Comparison of ENCODE assay signal across 8 cellular contexts in the genomic region with DNA sequence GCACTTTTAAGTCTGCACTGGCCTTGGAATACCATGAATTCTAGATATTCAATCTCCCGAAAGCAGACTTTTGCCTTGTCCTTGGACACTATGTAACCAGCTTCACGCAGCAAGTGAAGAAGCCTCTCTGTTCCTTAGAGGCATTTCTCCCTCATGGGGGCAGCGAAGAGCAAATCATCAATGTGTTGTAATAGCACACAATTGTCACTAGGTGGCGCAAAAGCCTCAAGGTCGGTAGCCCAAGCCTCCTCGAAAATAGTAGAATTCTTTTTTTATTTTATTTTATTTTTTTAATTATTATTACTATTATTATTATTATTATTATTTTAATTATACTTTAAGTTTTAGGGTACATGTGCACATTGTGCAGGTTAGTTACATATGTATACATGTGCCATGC.
DNase-seq lines count a peak whose midpoint lies in the region; ATAC-seq and TF ChIP-seq lines count a peak whose summit lies in the region.
"Not testable (repeated sequence)": the region's sequence is repeated elsewhere in the genome, so short reads cannot be mapped to it uniquely, and the experiment has no call there.

No MANE protein-coding gene starts in this region.

- H2BK120ac ChIP-seq in mesendoderm (ENCODE audit: low read depth, low read length): not testable (repeated sequence)

- H3K23ac ChIP-seq in mesendoderm (ENCODE audit: low read length): not testable (repeated sequence)

- not testable (repeated sequence) for H3K27me3 ChIP-seq in PC-9 (ENCODE audit: insufficient read depth, low read depth); mesendoderm (ENCODE audit: insufficient read depth, low read length, poor library complexity)

- not testable (repeated sequence) for H4K8ac ChIP-seq in mesendoderm (ENCODE audit: low read depth, low read length)

- peak; percentile 94 for TF ChIP-seq CTCF in PC-9 (conservative IDR thresholded peaks at IDR 0.05)
- TF ChIP-seq CTCF in epithelial cell of esophagus (IDR thresholded peaks at IDR 0.05; ENCODE audit: insufficient read depth, low read depth, low read length, missing control alignments): peak; percentile 70

- not testable (repeated sequence) for H3K9me3 Mint-ChIP-seq in activated T-cell treated with anti-CD3 and anti-CD28 coated beads, Interleukin-2, amount 50 U/mL, for 24 hours

- not testable (repeated sequence) for H3K27me3 Mint-ChIP-seq in activated T-cell treated with anti-CD3 and anti-CD28 coated beads, Interleukin-2, amount 50 U/mL, for 24 hours

- H3K79me2 ChIP-seq in PC-9 (ENCODE audit: low read depth); mesendoderm (ENCODE audit: control insufficient read depth, insufficient read depth, low read length): not testable (repeated sequence)

- not testable (repeated sequence) for H3K4me1 ChIP-seq in PC-9 (replicated peaks; ENCODE audit: insufficient read depth); mesendoderm (ENCODE audit: control insufficient read depth, low read depth, low read length)

- not testable (repeated sequence) for H3K56ac ChIP-seq in mesendoderm (ENCODE audit: low read length)

- not testable (repeated sequence) for H3K4me3 ChIP-seq in PC-9; epithelial cell of esophagus (ENCODE audit: low read length); mesendoderm (ENCODE audit: low read length)

- not testable (repeated sequence) for H4K20me1 ChIP-seq in PC-9 (ENCODE audit: insufficient read depth)

- not testable (repeated sequence) for H3K9me3 ChIP-seq in PC-9 (ENCODE audit: insufficient read depth, low read depth)

- not testable (repeated sequence) for H2BK5ac ChIP-seq in mesendoderm (ENCODE audit: low read length)

- H3K4me2 ChIP-seq in PC-9; mesendoderm (ENCODE audit: low read length): not testable (repeated sequence)

- H3K18ac ChIP-seq in mesendoderm (ENCODE audit: low read length): not testable (repeated sequence)

- not testable (repeated sequence) for H3K27ac ChIP-seq in PC-9; mesendoderm (ENCODE audit: low read depth, low read length)

- CTCF ChIA-PET in PC-9 (lab: Charles Lee): not testable (repeated sequence)

- BruUV-seq in PC-9 (replicated peaks; lab: Mats Ljungman, UMichigan): not testable (repeated sequence)

- not testable (repeated sequence) for H3K4me3 Mint-ChIP-seq in activated T-cell treated with anti-CD3 and anti-CD28 coated beads, Interleukin-2, amount 50 U/mL, for 24 hours

- H3K79me1 ChIP-seq in mesendoderm (ENCODE audit: low read length): not testable (repeated sequence)

- WGBS in mesendoderm (ENCODE audit: extremely low coverage, insufficient coverage, low lambda C conversion rate): no CpG with 5 or more reads among the region's 6 CpGs

- peak; percentile 78 for DNase-seq in DMS53 (lab: John Stamatoyannopoulos, UW)
- DNase-seq in Kasumi-1 (lab: John Stamatoyannopoulos, UW): peak; percentile 50 to 57
- DNase-seq in PC-9: peak; percentile 56 to 62
- peak; percentile 47 for DNase-seq in activated T-cell treated with anti-CD3 and anti-CD28 coated beads, Interleukin-2, amount 50 U/mL, for 24 hours
- peak; percentile 57 for DNase-seq in epithelial cell of esophagus (ENCODE audit: low read depth)
- DNase-seq in mesendoderm: peak; percentile 51
- peak; percentile 14 for DNase-seq in stromal cell of bone marrow (ENCODE audit: low read depth)

- H3K27ac Mint-ChIP-seq in activated T-cell treated with anti-CD3 and anti-CD28 coated beads, Interleukin-2, amount 50 U/mL, for 24 hours: not testable (repeated sequence)

- not testable (repeated sequence) for H3K36me3 Mint-ChIP-seq in activated T-cell treated with anti-CD3 and anti-CD28 coated beads, Interleukin-2, amount 50 U/mL, for 24 hours (ENCODE audit: low read depth)

- peak; percentile 68 for ATAC-seq in GM21717 (IDR thresholded peaks at IDR 0.05; ENCODE audit: unreplicated experiment)

- not testable (repeated sequence) for H2AK5ac ChIP-seq in mesendoderm (ENCODE audit: low read length)

- intact Hi-C loops in PC-9 (cut with micrococcal nuclease; ENCODE audit: unreplicated experiment): loop anchor here (1.0 to 5.0 kb wide), 3 partner anchors 86 to 502 kb away; no protein-coding TSS in a partner anchor

- POLR2A ChIA-PET in PC-9 (lab: Charles Lee; ENCODE audit: unreplicated experiment): interaction anchor here (0.7 kb wide), 1 partner anchor 19 kb away, joined by 4 read pairs; no protein-coding TSS in a partner anchor

- not testable (repeated sequence) for H4K5ac ChIP-seq in mesendoderm (ENCODE audit: low read length)

- H3K4me1 Mint-ChIP-seq in activated T-cell treated with anti-CD3 and anti-CD28 coated beads, Interleukin-2, amount 50 U/mL, for 24 hours (ENCODE audit: low read depth): peaks cover 13% of the 10 kb centered on the region

- H3K36me3 ChIP-seq in PC-9 (ENCODE audit: low read depth); mesendoderm (ENCODE audit: control insufficient read depth, insufficient read depth, low read length): not testable (repeated sequence)

- H2AFZ ChIP-seq in PC-9: not testable (repeated sequence)

- not testable (repeated sequence) for H3K9me2 ChIP-seq in PC-9 (ENCODE audit: insufficient read depth)

- not testable (repeated sequence) for H3F3A ChIP-seq in PC-9 (ENCODE audit: insufficient read depth, low read depth)

- not testable (repeated sequence) for H3K9ac ChIP-seq in mesendoderm (ENCODE audit: low read length)

- H2BK15ac ChIP-seq in mesendoderm (replicated peaks; ENCODE audit: low read depth): not testable (repeated sequence)

- H3K4ac ChIP-seq in mesendoderm (ENCODE audit: low read depth, low read length): not testable (repeated sequence)

Comparison
In these comparisons a context has a peak if more than half of its experiments do, and no peak if none do; other contexts are left out.
1. DNase-seq: peak in every context shown above with its lines; median percentile 78 in DMS53; 59 in PC-9; 57 in epithelial cell of esophagus; 54 in Kasumi-1; 51 in mesendoderm; 47 in activated T-cell treated with anti-CD3 and anti-CD28 coated beads, Interleukin-2, amount 50 U/mL, for 24 hours; 14 in stromal cell of bone marrow.